17 cellular contexts compared by ENCODE assay signal in the genomic region with DNA sequence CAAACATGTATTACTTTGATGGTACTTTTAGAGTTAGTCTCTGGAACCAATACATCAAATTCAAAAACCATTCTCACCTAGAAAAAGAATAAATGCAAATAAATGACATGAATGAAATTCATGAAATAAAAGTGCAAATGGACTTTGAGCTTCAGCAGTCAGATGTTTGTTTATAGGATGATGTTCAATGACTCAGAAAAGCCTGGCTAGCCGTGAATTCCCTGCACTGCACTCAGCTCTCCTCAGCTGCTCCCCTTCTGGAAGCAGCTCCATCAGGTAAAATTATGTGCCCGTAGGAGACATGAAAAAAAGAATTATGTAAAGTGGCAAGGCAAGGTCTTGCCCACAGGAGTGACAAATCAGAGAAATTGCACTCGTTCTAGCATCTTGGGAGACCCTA.
A peak's percentile ranks its signal among the peaks of the same experiment; 100 is the strongest.
DNase-seq lines count a peak whose midpoint lies in the region; ATAC-seq and TF ChIP-seq lines count a peak whose summit lies in the region.
"Had no signal": no experiment of that assay in that cellular context is flagged by ENCODE, and none has a peak within 500 bp of the region (broad histone marks: within the 10 kb centered on the region; RNA-seq: fewer than 3 reads in every experiment).

No MANE protein-coding gene starts in this region.

- H3K79me1 ChIP-seq in mesenchymal stem cell (replicated peaks; ENCODE audit: low read length, poor library complexity, severe bottlenecking): no peaks in the 10 kb centered on the region

- WGBS in mammary epithelial cell (ENCODE audit: low coverage, missing lambda C conversion rate): 15% methylated on average over 3 of the region's 3 CpGs
- WGBS in mesenchymal stem cell: 33% methylated on average over 3 of the region's 3 CpGs

- H4K20me1 ChIP-seq in mammary epithelial cell (ENCODE audit: insufficient read depth, low read length): no peaks in the 10 kb centered on the region
- H4K20me1 ChIP-seq: BLaER1 had no signal

- H3K27me3 ChIP-seq in mammary epithelial cell (ENCODE audit: insufficient read depth, low read length) (no peaks in the 10 kb centered on the region), mesenchymal stem cell (ENCODE audit: control insufficient read depth in 1 of 2, insufficient read depth in 1 of 2, low read length in 2 of 2) (no peaks in the 10 kb centered on the region), vagina (no peaks in the 10 kb centered on the region)
- H3K27me3 ChIP-seq: BLaER1, gastroesophageal sphincter had no signal

- no peak overlapping the region for H3K23ac ChIP-seq in mesenchymal stem cell (ENCODE audit: low read length in 2 of 2)

- H2AK5ac ChIP-seq in mesenchymal stem cell (ENCODE audit: low read length, severe bottlenecking): peak overlapping the region; percentile 17

- H3K18ac ChIP-seq in mesenchymal stem cell (ENCODE audit: low read depth in 1 of 2, low read length in 2 of 2): peak overlapping the region; percentile 23 to 73

- intact Hi-C loops in mammary epithelial cell (cut with micrococcal nuclease) (no loop called here), vagina (cut with DNase I) (no loop called here)

- no peak for TF ChIP-seq POLR2A in vagina (IDR thresholded peaks at IDR 0.05)

- H4K8ac ChIP-seq in mesenchymal stem cell (ENCODE audit: low read length): no peak overlapping the region

- DNase-seq in COLO668 (lab: John Stamatoyannopoulos, UW; ENCODE audit: unreplicated experiment): peak; percentile 39
- peak; percentile 32 for DNase-seq in LoVo (ENCODE audit: low spot score)
- peak; percentile 28 for DNase-seq in mammary epithelial cell
- peak; percentile 71 for DNase-seq in mesenchymal stem cell
- no peak for DNase-seq in vagina (ENCODE audit: extremely low spot score in 2 of 2)
- DNase-seq in T-helper 1 cell: no peak
- DNase-seq in SHP77 treated with DMSO at 0.1 percent for 48 hours (lab: John Stamatoyannopoulos, UW): no peak
- DNase-seq: activated CD4-positive, alpha-beta T cell treated with anti-CD3 and anti-CD28 coated beads, Interleukin-2, amount 50 U/mL, for 4 hours; amygdala; effector CD4-positive, alpha-beta T cell; islet precursor cell; NCI-H1436 treated with DMSO at 0.1 percent for 48 hours; NCI-H524 treated with DMSO at 0.1 percent for 48 hours had no signal

- no peak overlapping the region for H2BK120ac ChIP-seq in mesenchymal stem cell (ENCODE audit: low read depth, low read length)

- H3K4me1 ChIP-seq in mammary epithelial cell (ENCODE audit: insufficient read depth, low read length) (no peaks in the 10 kb centered on the region), mesenchymal stem cell (ENCODE audit: control insufficient read depth, insufficient read depth, low read depth, low read length) (peaks cover 2% of the 10 kb centered on the region), vagina (no peaks in the 10 kb centered on the region)
- H3K4me1 ChIP-seq: gastroesophageal sphincter had no signal

- H3K9me3 ChIP-seq in mammary epithelial cell (replicated peaks; ENCODE audit: insufficient read depth, low read length): no peaks in the 10 kb centered on the region
- H3K9me3 ChIP-seq in mesenchymal stem cell (ENCODE audit: control insufficient read depth, low read length): peaks cover 12% of the 10 kb centered on the region
- no peaks in the 10 kb centered on the region for H3K9me3 ChIP-seq in vagina

- CTCF ChIA-PET in mammary epithelial cell (lab: Charles Lee; ENCODE audit: low non-redundant PET): no interaction called here

- no peak overlapping the region for H2BK5ac ChIP-seq in mesenchymal stem cell (ENCODE audit: low read depth, low read length, poor library complexity, severe bottlenecking)

- dilution Hi-C loops in mammary epithelial cell (cut with HindIII; ENCODE audit: low sequenced_read_pairs): no loop called here

- H3K79me2 ChIP-seq in mammary epithelial cell (ENCODE audit: insufficient read depth, low read length): no peaks in the 10 kb centered on the region

- H2BK12ac ChIP-seq in mesenchymal stem cell (ENCODE audit: low read length in 2 of 2): no peak overlapping the region

- no TSS peak for BruUV-seq in mammary epithelial cell (replicated peaks; lab: Mats Ljungman, UMichigan)

- no peak for ATAC-seq in HG02763 (IDR thresholded peaks at IDR 0.05; ENCODE audit: unreplicated experiment)
- ATAC-seq: gastroesophageal sphincter, K562 had no signal

- H3K9ac ChIP-seq in mammary epithelial cell (ENCODE audit: insufficient read depth, low read length) (no peak overlapping the region), mesenchymal stem cell (ENCODE audit: low read length) (no peak overlapping the region)
- H3K9ac ChIP-seq: BLaER1 had no signal

- TF ChIP-seq CTCF in mammary epithelial cell (conservative IDR thresholded peaks at IDR 0.05 in 1 of 2, IDR thresholded peaks at IDR 0.05 in 1 of 2; ENCODE audit: extremely low read depth in 1 of 2, insufficient read depth in 1 of 2, low read depth in 1 of 2, low read length in 2 of 2) (no peak), vagina (IDR thresholded peaks at IDR 0.05) (no peak)

- no peak overlapping the region for H3K14ac ChIP-seq in mesenchymal stem cell (ENCODE audit: low read length in 2 of 2)

- H2AFZ ChIP-seq in mammary epithelial cell (ENCODE audit: low read depth, low read length) (no peak overlapping the region), mesenchymal stem cell (ENCODE audit: low read depth, low read length) (no peak overlapping the region)

- H3K36me3 ChIP-seq in mammary epithelial cell (ENCODE audit: insufficient read depth, low read length): no peaks in the 10 kb centered on the region
- H3K36me3 ChIP-seq in mesenchymal stem cell (ENCODE audit: control insufficient read depth in 1 of 2, insufficient read depth in 2 of 2, low read depth in 1 of 2, low read length in 2 of 2): no peaks in the 10 kb centered on the region
- no peaks in the 10 kb centered on the region for H3K36me3 ChIP-seq in vagina
- H3K36me3 ChIP-seq: BLaER1, gastroesophageal sphincter had no signal

- H2BK15ac ChIP-seq in mesenchymal stem cell (ENCODE audit: low read depth, poor library complexity, severe bottlenecking): no peak overlapping the region

- no peak overlapping the region for H3K4me2 ChIP-seq in mammary epithelial cell (ENCODE audit: insufficient read depth, low read depth, low read length)
- H3K4me2 ChIP-seq in mesenchymal stem cell (ENCODE audit: low read length, poor library complexity, severe bottlenecking): no peak overlapping the region
- H3K4me2 ChIP-seq: BLaER1 had no signal

- H3K4ac ChIP-seq in mesenchymal stem cell (ENCODE audit: low read depth in 1 of 2, low read length in 2 of 2): no peak overlapping the region

- in situ Hi-C loops in mammary epithelial cell (cut with MboI; ENCODE audit: low sequenced_read_pairs in 2 of 2): no loop called here

- H4K91ac ChIP-seq in mesenchymal stem cell (ENCODE audit: low read length): no peak overlapping the region

- H3K27ac ChIP-seq in mammary epithelial cell (ENCODE audit: insufficient read depth, low read depth, low read length) (no peak overlapping the region), mesenchymal stem cell (ENCODE audit: low read length, poor library complexity, severe bottlenecking) (peak overlapping the region; percentile 63), vagina (no peak overlapping the region)
- H3K27ac ChIP-seq: BLaER1, gastroesophageal sphincter had no signal

- H3K4me3 ChIP-seq in mammary epithelial cell (replicated peaks in 1 of 3; ENCODE audit: insufficient read depth in 1 of 3, low read depth in 2 of 3, low read length in 3 of 3) (no peak overlapping the region), mesenchymal stem cell (ENCODE audit: insufficient read depth in 1 of 2, low read depth in 1 of 2, low read length in 2 of 2) (no peak overlapping the region), vagina (no peak overlapping the region)
- H3K4me3 ChIP-seq: BLaER1, gastroesophageal sphincter, K562 had no signal

Comparison
In these comparisons a context has a peak if more than half of its experiments do, and no peak if none do; other contexts are left out.
1. DNase-seq: peak in COLO668 (single experiment), LoVo (single experiment), mammary epithelial cell (single experiment) and mesenchymal stem cell (single experiment); none in vagina (0 of 2), T-helper 1 cell (0 of 5) and SHP77 treated with DMSO at 0.1 percent for 48 hours (single experiment).